In the genomic region with DNA sequence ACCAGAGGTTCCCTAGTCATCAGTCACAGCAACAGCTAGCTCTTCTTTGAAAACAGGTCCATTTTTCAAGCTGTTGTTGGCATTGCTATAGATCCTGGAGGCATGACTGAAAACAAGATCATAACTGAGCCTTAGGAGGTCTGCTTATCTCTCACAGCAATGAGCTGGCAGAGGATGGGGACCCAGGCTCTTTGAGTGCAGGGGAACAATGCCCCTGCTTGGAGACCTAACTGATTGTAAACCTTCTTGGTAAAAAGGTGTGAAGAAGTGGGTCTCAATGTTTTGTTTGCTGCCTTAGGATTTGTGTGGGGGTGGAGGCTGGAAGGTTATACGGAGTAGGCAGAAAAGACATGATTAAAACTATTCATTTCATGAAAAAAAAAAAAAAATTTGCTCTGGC, we compare ENCODE assay signal across 2 cellular contexts.
TF ChIP-seq lines count a peak whose summit lies in the region.

No MANE protein-coding gene starts in this region.

TF ChIP-seq in endothelial cell of umbilical vein, 7 proteins besides CTCF, POLR2A, EP300 and RAD21 (continued from another document):
- TF ChIP-seq, protein P1, sequence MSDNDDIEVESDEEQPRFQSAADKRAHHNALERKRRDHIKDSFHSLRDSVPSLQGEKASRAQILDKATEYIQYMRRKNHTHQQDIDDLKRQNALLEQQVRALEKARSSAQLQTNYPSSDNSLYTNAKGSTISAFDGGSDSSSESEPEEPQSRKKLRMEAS (IDR thresholded peaks at IDR 0.05; ENCODE audit: insufficient read depth, insufficient read length) = no peak
- TF ChIP-seq FOS (IDR thresholded peaks at IDR 0.05; ENCODE audit: borderline replicate concordance, insufficient read depth, low read length) (no peak), MYC (IDR thresholded peaks at IDR 0.05; ENCODE audit: low read depth, low read length) (no peak), JUN (IDR thresholded peaks at IDR 0.05; ENCODE audit: borderline replicate concordance, insufficient read depth, insufficient read length, low read depth) (no peak), POLR2AphosphoS5 (IDR thresholded peaks at IDR 0.05; ENCODE audit: insufficient read depth, low read depth, low read length) (no peak), EZH2 (IDR thresholded peaks at IDR 0.05; ENCODE audit: borderline replicate concordance, low read depth, low read length, severe bottlenecking) (no peak)
TF ChIP-seq in endothelial cell of umbilical vein: peak in this region for 0.

TF ChIP-seq in WTC11, 78 proteins besides CTCF, POLR2A, EP300 and RAD21 (continued from another document):
- TF ChIP-seq ESRRA (CRISPR knock-in tag; IDR thresholded peaks at IDR 0.05; ENCODE audit: borderline replicate concordance) (no peak), ZNF396 (CRISPR knock-in tag; IDR thresholded peaks at IDR 0.05; ENCODE audit: borderline replicate concordance) (no peak), IRF2 (CRISPR knock-in tag; IDR thresholded peaks at IDR 0.05; ENCODE audit: borderline replicate concordance, low read depth) (no peak), SP1 (CRISPR knock-in tag; conservative IDR thresholded peaks at IDR 0.05) (no peak)
- TF ChIP-seq, protein P2, sequence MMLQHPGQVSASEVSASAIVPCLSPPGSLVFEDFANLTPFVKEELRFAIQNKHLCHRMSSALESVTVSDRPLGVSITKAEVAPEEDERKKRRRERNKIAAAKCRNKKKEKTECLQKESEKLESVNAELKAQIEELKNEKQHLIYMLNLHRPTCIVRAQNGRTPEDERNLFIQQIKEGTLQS (CRISPR knock-in tag; conservative IDR thresholded peaks at IDR 0.05) = no peak
- TF ChIP-seq, protein P3, sequence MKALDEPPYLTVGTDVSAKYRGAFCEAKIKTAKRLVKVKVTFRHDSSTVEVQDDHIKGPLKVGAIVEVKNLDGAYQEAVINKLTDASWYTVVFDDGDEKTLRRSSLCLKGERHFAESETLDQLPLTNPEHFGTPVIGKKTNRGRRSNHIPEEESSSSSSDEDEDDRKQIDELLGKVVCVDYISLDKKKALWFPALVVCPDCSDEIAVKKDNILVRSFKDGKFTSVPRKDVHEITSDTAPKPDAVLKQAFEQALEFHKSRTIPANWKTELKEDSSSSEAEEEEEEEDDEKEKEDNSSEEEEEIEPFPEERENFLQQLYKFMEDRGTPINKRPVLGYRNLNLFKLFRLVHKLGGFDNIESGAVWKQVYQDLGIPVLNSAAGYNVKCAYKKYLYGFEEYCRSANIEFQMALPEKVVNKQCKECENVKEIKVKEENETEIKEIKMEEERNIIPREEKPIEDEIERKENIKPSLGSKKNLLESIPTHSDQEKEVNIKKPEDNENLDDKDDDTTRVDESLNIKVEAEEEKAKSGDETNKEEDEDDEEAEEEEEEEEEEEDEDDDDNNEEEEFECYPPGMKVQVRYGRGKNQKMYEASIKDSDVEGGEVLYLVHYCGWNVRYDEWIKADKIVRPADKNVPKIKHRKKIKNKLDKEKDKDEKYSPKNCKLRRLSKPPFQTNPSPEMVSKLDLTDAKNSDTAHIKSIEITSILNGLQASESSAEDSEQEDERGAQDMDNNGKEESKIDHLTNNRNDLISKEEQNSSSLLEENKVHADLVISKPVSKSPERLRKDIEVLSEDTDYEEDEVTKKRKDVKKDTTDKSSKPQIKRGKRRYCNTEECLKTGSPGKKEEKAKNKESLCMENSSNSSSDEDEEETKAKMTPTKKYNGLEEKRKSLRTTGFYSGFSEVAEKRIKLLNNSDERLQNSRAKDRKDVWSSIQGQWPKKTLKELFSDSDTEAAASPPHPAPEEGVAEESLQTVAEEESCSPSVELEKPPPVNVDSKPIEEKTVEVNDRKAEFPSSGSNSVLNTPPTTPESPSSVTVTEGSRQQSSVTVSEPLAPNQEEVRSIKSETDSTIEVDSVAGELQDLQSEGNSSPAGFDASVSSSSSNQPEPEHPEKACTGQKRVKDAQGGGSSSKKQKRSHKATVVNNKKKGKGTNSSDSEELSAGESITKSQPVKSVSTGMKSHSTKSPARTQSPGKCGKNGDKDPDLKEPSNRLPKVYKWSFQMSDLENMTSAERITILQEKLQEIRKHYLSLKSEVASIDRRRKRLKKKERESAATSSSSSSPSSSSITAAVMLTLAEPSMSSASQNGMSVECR (CRISPR knock-in tag; IDR thresholded peaks at IDR 0.05; ENCODE audit: borderline replicate concordance) = no peak
- TF ChIP-seq, protein P4, sequence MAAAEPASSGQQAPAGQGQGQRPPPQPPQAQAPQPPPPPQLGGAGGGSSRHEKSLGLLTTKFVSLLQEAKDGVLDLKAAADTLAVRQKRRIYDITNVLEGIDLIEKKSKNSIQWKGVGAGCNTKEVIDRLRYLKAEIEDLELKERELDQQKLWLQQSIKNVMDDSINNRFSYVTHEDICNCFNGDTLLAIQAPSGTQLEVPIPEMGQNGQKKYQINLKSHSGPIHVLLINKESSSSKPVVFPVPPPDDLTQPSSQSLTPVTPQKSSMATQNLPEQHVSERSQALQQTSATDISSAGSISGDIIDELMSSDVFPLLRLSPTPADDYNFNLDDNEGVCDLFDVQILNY (CRISPR knock-in tag; IDR thresholded peaks at IDR 0.05) = no peak
- TF ChIP-seq, protein P1 (CRISPR knock-in tag; IDR thresholded peaks at IDR 0.05) = no peak
- TF ChIP-seq, protein P5, sequence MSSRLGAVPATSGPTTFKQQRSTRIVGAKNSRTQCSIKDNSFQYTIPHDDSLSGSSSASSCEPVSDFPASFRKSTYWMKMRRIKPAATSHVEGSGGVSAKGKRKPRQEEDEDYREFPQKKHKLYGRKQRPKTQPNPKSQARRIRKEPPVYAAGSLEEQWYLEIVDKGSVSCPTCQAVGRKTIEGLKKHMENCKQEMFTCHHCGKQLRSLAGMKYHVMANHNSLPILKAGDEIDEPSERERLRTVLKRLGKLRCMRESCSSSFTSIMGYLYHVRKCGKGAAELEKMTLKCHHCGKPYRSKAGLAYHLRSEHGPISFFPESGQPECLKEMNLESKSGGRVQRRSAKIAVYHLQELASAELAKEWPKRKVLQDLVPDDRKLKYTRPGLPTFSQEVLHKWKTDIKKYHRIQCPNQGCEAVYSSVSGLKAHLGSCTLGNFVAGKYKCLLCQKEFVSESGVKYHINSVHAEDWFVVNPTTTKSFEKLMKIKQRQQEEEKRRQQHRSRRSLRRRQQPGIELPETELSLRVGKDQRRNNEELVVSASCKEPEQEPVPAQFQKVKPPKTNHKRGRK (CRISPR knock-in tag; IDR thresholded peaks at IDR 0.05; ENCODE audit: borderline replicate concordance) = no peak
- TF ChIP-seq, protein P6, sequence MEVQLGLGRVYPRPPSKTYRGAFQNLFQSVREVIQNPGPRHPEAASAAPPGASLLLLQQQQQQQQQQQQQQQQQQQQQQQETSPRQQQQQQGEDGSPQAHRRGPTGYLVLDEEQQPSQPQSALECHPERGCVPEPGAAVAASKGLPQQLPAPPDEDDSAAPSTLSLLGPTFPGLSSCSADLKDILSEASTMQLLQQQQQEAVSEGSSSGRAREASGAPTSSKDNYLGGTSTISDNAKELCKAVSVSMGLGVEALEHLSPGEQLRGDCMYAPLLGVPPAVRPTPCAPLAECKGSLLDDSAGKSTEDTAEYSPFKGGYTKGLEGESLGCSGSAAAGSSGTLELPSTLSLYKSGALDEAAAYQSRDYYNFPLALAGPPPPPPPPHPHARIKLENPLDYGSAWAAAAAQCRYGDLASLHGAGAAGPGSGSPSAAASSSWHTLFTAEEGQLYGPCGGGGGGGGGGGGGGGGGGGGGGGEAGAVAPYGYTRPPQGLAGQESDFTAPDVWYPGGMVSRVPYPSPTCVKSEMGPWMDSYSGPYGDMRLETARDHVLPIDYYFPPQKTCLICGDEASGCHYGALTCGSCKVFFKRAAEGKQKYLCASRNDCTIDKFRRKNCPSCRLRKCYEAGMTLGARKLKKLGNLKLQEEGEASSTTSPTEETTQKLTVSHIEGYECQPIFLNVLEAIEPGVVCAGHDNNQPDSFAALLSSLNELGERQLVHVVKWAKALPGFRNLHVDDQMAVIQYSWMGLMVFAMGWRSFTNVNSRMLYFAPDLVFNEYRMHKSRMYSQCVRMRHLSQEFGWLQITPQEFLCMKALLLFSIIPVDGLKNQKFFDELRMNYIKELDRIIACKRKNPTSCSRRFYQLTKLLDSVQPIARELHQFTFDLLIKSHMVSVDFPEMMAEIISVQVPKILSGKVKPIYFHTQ (CRISPR knock-in tag; IDR thresholded peaks at IDR 0.05) = no peak
- TF ChIP-seq, protein P7, sequence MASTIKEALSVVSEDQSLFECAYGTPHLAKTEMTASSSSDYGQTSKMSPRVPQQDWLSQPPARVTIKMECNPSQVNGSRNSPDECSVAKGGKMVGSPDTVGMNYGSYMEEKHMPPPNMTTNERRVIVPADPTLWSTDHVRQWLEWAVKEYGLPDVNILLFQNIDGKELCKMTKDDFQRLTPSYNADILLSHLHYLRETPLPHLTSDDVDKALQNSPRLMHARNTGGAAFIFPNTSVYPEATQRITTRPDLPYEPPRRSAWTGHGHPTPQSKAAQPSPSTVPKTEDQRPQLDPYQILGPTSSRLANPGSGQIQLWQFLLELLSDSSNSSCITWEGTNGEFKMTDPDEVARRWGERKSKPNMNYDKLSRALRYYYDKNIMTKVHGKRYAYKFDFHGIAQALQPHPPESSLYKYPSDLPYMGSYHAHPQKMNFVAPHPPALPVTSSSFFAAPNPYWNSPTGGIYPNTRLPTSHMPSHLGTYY (CRISPR knock-in tag; IDR thresholded peaks at IDR 0.05) = no peak
- TF ChIP-seq, protein P8, sequence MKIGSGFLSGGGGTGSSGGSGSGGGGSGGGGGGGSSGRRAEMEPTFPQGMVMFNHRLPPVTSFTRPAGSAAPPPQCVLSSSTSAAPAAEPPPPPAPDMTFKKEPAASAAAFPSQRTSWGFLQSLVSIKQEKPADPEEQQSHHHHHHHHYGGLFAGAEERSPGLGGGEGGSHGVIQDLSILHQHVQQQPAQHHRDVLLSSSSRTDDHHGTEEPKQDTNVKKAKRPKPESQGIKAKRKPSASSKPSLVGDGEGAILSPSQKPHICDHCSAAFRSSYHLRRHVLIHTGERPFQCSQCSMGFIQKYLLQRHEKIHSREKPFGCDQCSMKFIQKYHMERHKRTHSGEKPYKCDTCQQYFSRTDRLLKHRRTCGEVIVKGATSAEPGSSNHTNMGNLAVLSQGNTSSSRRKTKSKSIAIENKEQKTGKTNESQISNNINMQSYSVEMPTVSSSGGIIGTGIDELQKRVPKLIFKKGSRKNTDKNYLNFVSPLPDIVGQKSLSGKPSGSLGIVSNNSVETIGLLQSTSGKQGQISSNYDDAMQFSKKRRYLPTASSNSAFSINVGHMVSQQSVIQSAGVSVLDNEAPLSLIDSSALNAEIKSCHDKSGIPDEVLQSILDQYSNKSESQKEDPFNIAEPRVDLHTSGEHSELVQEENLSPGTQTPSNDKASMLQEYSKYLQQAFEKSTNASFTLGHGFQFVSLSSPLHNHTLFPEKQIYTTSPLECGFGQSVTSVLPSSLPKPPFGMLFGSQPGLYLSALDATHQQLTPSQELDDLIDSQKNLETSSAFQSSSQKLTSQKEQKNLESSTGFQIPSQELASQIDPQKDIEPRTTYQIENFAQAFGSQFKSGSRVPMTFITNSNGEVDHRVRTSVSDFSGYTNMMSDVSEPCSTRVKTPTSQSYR (CRISPR knock-in tag; IDR thresholded peaks at IDR 0.05) = no peak
